18 cellular contexts compared by ENCODE assay signal in genomic region chr13:24606486-24607170, GRCh38.
DNase-seq lines count a peak whose midpoint lies in the region; ATAC-seq and TF ChIP-seq lines count a peak whose summit lies in the region.
"Had no signal": no experiment of that assay in that cellular context is flagged by ENCODE, and none has a peak within 500 bp of the region (broad histone marks: within the 10 kb centered on the region; RNA-seq: fewer than 3 reads in every experiment).

No MANE protein-coding gene starts in this region.

- H3K4me3 ChIP-seq in DND-41 (ENCODE audit: low read depth in 1 of 2, low read length in 2 of 2) (no peak overlapping the region), SU-DHL-6 (ENCODE audit: insufficient read depth, low read length, poor library complexity, severe bottlenecking) (no peak overlapping the region), mucosa of descending colon (no peak overlapping the region)
- H3K4me3 ChIP-seq: adrenal gland, right atrium auricular region had no signal

- no peak overlapping the region for H3K27ac ChIP-seq in DND-41 (ENCODE audit: low read length)
- no peak overlapping the region for H3K27ac ChIP-seq in SU-DHL-6 (ENCODE audit: low read depth, low read length)
- H3K27ac ChIP-seq: adrenal gland, brain microvascular endothelial cell, right atrium auricular region had no signal

- no peak for DNase-seq in activated CD4-positive, alpha-beta T cell treated with anti-CD3 and anti-CD28 coated beads for 36 hours
- no peak for DNase-seq in activated CD4-positive, alpha-beta T cell treated with anti-CD3 and anti-CD28 coated beads for 48 hours
- DNase-seq in DND-41 (no peak), mucosa of descending colon (no peak), SHP77 (lab: John Stamatoyannopoulos, UW) (no peak)
- DNase-seq: activated effector memory CD4-positive, alpha-beta T cell treated with Interleukin-2 at 50 U/mL for 16 hours; adrenal gland; kidney glomerular epithelial cell; naive B cell; NCI-H1694; NCI-H69; stimulated activated naive CD8-positive, alpha-beta T cell treated with anti-CD3 and anti-CD28 coated beads, Interleukin-15, amount 100 ng/mL, for 72 hours had no signal

- no peaks in the 10 kb centered on the region for H3K9me3 ChIP-seq in DND-41 (ENCODE audit: insufficient read depth, low read length, severe bottlenecking)
- H3K9me3 ChIP-seq in SU-DHL-6 (ENCODE audit: insufficient read depth, low read length) = no peaks in the 10 kb centered on the region
- no peaks in the 10 kb centered on the region for H3K9me3 ChIP-seq in mucosa of descending colon
- H3K9me3 ChIP-seq: adrenal gland had no signal

- H3K9me2 ChIP-seq in SU-DHL-6 (replicated peaks; ENCODE audit: insufficient read depth, low read length) = no peaks in the 10 kb centered on the region

- POLR2A ChIA-PET in activated CD4-positive, alpha-beta T cell treated with anti-CD3 and anti-CD28 coated beads for 36 hours (lab: Charles Lee) = interaction anchor here (0.6 kb wide), 1 partner anchor 19 kb away, joined by 4 read pairs; no protein-coding TSS in a partner anchor

- H3K27me3 Mint-ChIP-seq in activated CD4-positive, alpha-beta T cell treated with anti-CD3 and anti-CD28 coated beads for 36 hours = peaks cover 14% of the 10 kb centered on the region
- H3K27me3 Mint-ChIP-seq: naive B cell; stimulated activated naive CD8-positive, alpha-beta T cell treated with anti-CD3 and anti-CD28 coated beads, Interleukin-15, amount 100 ng/mL, for 72 hours had no signal

- no peaks in the 10 kb centered on the region for H3F3A ChIP-seq in SU-DHL-6 (ENCODE audit: insufficient read depth)

- intact Hi-C loops in activated CD4-positive, alpha-beta T cell treated with anti-CD3 and anti-CD28 coated beads for 36 hours (cut with DNase I, micrococcal nuclease) = loop anchor here in 1 of 2 experiments (1.0 to 10.0 kb wide), 2 partner anchors 65 to 118 kb away; no protein-coding TSS in a partner anchor
- intact Hi-C loops in mucosa of descending colon (cut with DNase I, micrococcal nuclease) = no loop called here

- H3K36me3 ChIP-seq in DND-41 (ENCODE audit: insufficient read depth, low read length) (no peaks in the 10 kb centered on the region), SU-DHL-6 (ENCODE audit: low read length) (no peaks in the 10 kb centered on the region), mucosa of descending colon (ENCODE audit: low read depth) (no peaks in the 10 kb centered on the region)
- H3K36me3 ChIP-seq: adrenal gland, brain microvascular endothelial cell, right atrium auricular region had no signal

- no peak overlapping the region for H3K4me3 Mint-ChIP-seq in activated CD4-positive, alpha-beta T cell treated with anti-CD3 and anti-CD28 coated beads for 36 hours
- H3K4me3 Mint-ChIP-seq: naive B cell; stimulated activated naive CD8-positive, alpha-beta T cell treated with anti-CD3 and anti-CD28 coated beads, Interleukin-15, amount 100 ng/mL, for 72 hours; type B pancreatic cell had no signal

- ATAC-seq in activated CD4-positive, alpha-beta T cell treated with anti-CD3 and anti-CD28 coated beads for 36 hours = no peak
- 0 out of 3 replicates have a peak, but pooled peaks have one; percentile 13 for ATAC-seq in DND-41 (ENCODE audit: insufficient read depth, low read depth)
- ATAC-seq in mucosa of descending colon = peak; percentile 16
- no peak for ATAC-seq in GM19324 (IDR thresholded peaks at IDR 0.05; ENCODE audit: low FRiP score, unreplicated experiment)
- ATAC-seq in HG03442 (IDR thresholded peaks at IDR 0.05; ENCODE audit: unreplicated experiment) = no peak
- ATAC-seq: stimulated activated naive CD8-positive, alpha-beta T cell treated with anti-CD3 and anti-CD28 coated beads, Interleukin-15, amount 100 ng/mL, for 72 hours had no signal

- no peaks in the 10 kb centered on the region for H3K79me2 ChIP-seq in DND-41 (ENCODE audit: insufficient read depth, low read length)
- H3K79me2 ChIP-seq in SU-DHL-6 (ENCODE audit: insufficient read depth, low read length) = no peaks in the 10 kb centered on the region

- H3K27me3 ChIP-seq in DND-41 (ENCODE audit: insufficient read depth, low read length, poor library complexity) (no peaks in the 10 kb centered on the region), SU-DHL-6 (ENCODE audit: low read length) (no peaks in the 10 kb centered on the region)
- H3K27me3 ChIP-seq: adrenal gland, brain microvascular endothelial cell, right atrium auricular region had no signal

- no peak for TF ChIP-seq CTCF in DND-41 (IDR thresholded peaks at IDR 0.05; ENCODE audit: borderline replicate concordance, extremely low read depth, low read length, poor library complexity, severe bottlenecking)
- no peak for TF ChIP-seq CTCF in SU-DHL-6 (IDR thresholded peaks at IDR 0.05; ENCODE audit: insufficient read depth, low read length, poor library complexity, severe bottlenecking)
- no peak for TF ChIP-seq CTCF in mucosa of descending colon (IDR thresholded peaks at IDR 0.05)

- H3K4me2 ChIP-seq in DND-41 (ENCODE audit: insufficient read depth, low read length) (no peak overlapping the region), SU-DHL-6 (ENCODE audit: low read depth, low read length, poor library complexity, severe bottlenecking) (no peak overlapping the region)

- no peaks in the 10 kb centered on the region for H4K20me1 ChIP-seq in DND-41 (ENCODE audit: insufficient read depth, low read length)
- H4K20me1 ChIP-seq in SU-DHL-6 (ENCODE audit: low read depth, low read length) = no peaks in the 10 kb centered on the region

- peaks cover 32% of the 10 kb centered on the region for H3K4me1 Mint-ChIP-seq in activated CD4-positive, alpha-beta T cell treated with anti-CD3 and anti-CD28 coated beads for 36 hours

- H3K4me1 ChIP-seq in DND-41 (ENCODE audit: insufficient read depth, low read length) (0 out of 2 replicates have a peak, but pooled peaks cover 3% of the 10 kb centered on the region), mucosa of descending colon (ENCODE audit: low read depth) (no peaks in the 10 kb centered on the region)
- H3K4me1 ChIP-seq: adrenal gland, right atrium auricular region had no signal

- peak overlapping the region; percentile 63; the same call in 1 of the 2 replicates for H2AFZ ChIP-seq in DND-41 (ENCODE audit: low read depth, low read length)
- H2AFZ ChIP-seq in SU-DHL-6 (ENCODE audit: low read depth, low read length, severe bottlenecking) = peak overlapping the region; percentile 97

- peaks cover 8% of the 10 kb centered on the region for H3K9me3 Mint-ChIP-seq in activated CD4-positive, alpha-beta T cell treated with anti-CD3 and anti-CD28 coated beads for 36 hours (ENCODE audit: low read depth)

- H3K36me3 Mint-ChIP-seq in activated CD4-positive, alpha-beta T cell treated with anti-CD3 and anti-CD28 coated beads for 36 hours (ENCODE audit: low read depth) = peaks cover 14% of the 10 kb centered on the region
- H3K36me3 Mint-ChIP-seq: type B pancreatic cell had no signal

- H3K9ac ChIP-seq in DND-41 (ENCODE audit: low read depth, low read length) = no peak overlapping the region
- H3K9ac ChIP-seq in SU-DHL-6 (ENCODE audit: low read length) = no peak overlapping the region

- peak overlapping the region; percentile 65 for H3K27ac Mint-ChIP-seq in activated CD4-positive, alpha-beta T cell treated with anti-CD3 and anti-CD28 coated beads for 36 hours

- CTCF ChIA-PET in activated CD4-positive, alpha-beta T cell treated with anti-CD3 and anti-CD28 coated beads for 36 hours (lab: Charles Lee) = interaction anchor here (0.7 to 3.1 kb wide), 16 partner anchors 10 to 123 kb away, joined by 3 to 31 read pairs (median 7); no protein-coding TSS in a partner anchor

Comparison
In these comparisons a context has a peak if more than half of its experiments do, and no peak if none do; other contexts are left out.
1. ATAC-seq: peak in DND-41 (single experiment) and mucosa of descending colon (single experiment); none in activated CD4-positive, alpha-beta T cell treated with anti-CD3 and anti-CD28 coated beads for 36 hours (single experiment), GM19324 (single experiment) and HG03442 (single experiment).